ENCODE assay signal across 11 cellular contexts in the genomic region with DNA sequence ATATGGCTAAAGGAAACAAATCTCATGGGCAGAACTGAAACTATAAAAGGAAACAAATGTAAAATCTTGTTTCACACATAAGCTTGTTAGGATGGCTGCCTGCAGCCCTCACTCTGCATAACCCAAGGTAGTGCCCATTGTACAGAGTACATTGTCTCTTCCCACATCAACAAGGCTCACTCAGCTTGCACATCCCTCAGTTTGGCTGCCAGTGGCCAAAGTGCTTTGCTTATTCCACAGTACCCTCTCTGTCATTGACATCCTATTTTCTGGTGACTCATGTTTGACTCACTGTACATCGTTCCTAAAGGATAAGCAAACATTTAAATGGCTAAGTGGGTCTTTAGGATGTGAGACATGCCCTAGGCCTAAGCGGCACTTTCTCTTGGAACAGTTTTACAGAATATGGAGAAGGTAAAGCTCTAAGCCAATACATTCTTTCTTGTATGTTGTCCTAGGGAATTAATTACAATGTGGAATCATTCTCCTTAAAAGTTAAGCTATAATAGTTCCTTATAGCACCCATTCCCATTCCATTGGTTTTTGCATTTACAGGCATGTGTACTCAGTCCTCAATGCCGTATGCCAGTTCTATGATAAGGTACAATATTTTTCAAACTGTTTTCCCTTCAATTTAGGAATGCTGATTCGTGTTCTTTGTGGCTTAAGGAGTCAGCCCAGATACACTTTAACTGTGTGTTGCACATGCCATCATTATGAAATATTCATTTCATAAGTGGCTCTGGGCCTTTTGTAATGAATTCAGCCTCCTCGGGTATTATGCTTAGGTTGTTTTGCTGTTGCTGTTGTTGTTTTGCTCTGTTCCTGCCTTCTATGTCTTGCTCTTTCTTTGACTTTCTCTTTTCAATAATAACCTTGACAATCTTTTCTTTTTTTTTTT. TPM values are rescaled to one million over a fixed set of nuclear protein-coding genes. Genes with fewer than 3 reads are reported as not detected.
DNase-seq lines count a peak whose midpoint lies in the region; ATAC-seq and TF ChIP-seq lines count a peak whose summit lies in the region.
"Had no signal": no experiment of that assay in that cellular context is flagged by ENCODE, and none has a peak within 500 bp of the region (broad histone marks: within the 10 kb centered on the region; RNA-seq: fewer than 3 reads in every experiment).

No MANE protein-coding gene starts in this region.

- peaks cover 0 to 9% of the 10 kb centered on the region in 2 donors for H3K4me1 ChIP-seq in left lung

- peaks cover 2% of the 10 kb centered on the region; the same call in 1 of the 2 replicates for H3K27me3 Mint-ChIP-seq in HFFc6 (ENCODE audit: insufficient read depth)
- H3K27me3 Mint-ChIP-seq: activated B cell treated with CpG ODN at 0.5 μM for 24 hours; activated T-helper 17 cell treated with anti-CD3 and anti-CD28 coated beads, Interleukin-2, amount 50 U/mL, for 72 hours; progenitor cell of endocrine pancreas had no signal

- H3K36me3 Mint-ChIP-seq in HFFc6 (ENCODE audit: low read depth): no peaks in the 10 kb centered on the region

- H3K4me3 Mint-ChIP-seq in HFFc6: no peak overlapping the region
- H3K4me3 Mint-ChIP-seq: activated B cell treated with CpG ODN at 0.5 μM for 24 hours; activated T-helper 17 cell treated with anti-CD3 and anti-CD28 coated beads, Interleukin-2, amount 50 U/mL, for 72 hours had no signal

- H3K36me3 ChIP-seq in left lung: no peaks in the 10 kb centered on the region

- TF ChIP-seq CTCF in HFFc6 (IDR thresholded peaks at IDR 0.05) (no peak), left lung (IDR thresholded peaks at IDR 0.05) (no peak)

- intact Hi-C loops in left lung (cut with DNase I): no loop called here

- H3K9me3 Mint-ChIP-seq in HFFc6: no peaks in the 10 kb centered on the region; the same call in 1 of the 2 replicates
- H3K9me3 Mint-ChIP-seq: activated B cell treated with CpG ODN at 0.5 μM for 24 hours; activated T-helper 17 cell treated with anti-CD3 and anti-CD28 coated beads, Interleukin-2, amount 50 U/mL, for 72 hours had no signal

- ATAC-seq in left lung: peak; percentile 79
- ATAC-seq in HG02678 (IDR thresholded peaks at IDR 0.05; ENCODE audit: unreplicated experiment): no peak
- ATAC-seq: activated T-helper 17 cell treated with anti-CD3 and anti-CD28 coated beads, Interleukin-2, amount 50 U/mL, for 72 hours had no signal

- no peaks in the 10 kb centered on the region for H3K27me3 ChIP-seq in left lung

- H3K4me3 ChIP-seq in left lung: no peak overlapping the region

- H3K27ac ChIP-seq in left lung: no peak overlapping the region

- H3K4me1 Mint-ChIP-seq in HFFc6 (ENCODE audit: low read depth): 0 out of 2 replicates have a peak, but pooled peaks cover 10% of the 10 kb centered on the region

- no peak overlapping the region for H3K27ac Mint-ChIP-seq in HFFc6
- H3K27ac Mint-ChIP-seq: activated B cell treated with CpG ODN at 0.5 μM for 24 hours; activated T-helper 17 cell treated with anti-CD3 and anti-CD28 coated beads, Interleukin-2, amount 50 U/mL, for 72 hours; progenitor cell of endocrine pancreas had no signal

- peak; percentile 76 for DNase-seq in COLO829 (ENCODE audit: low spot score)
- peak; percentile 17 for DNase-seq in HFFc6
- DNase-seq in amniotic stem cell (lab: John Stamatoyannopoulos, UW): peak; percentile 26
- no peak for DNase-seq in left lung
- DNase-seq in NCI-H1048 (lab: John Stamatoyannopoulos, UW): no peak
- DNase-seq in D341Med (ENCODE audit: low spot score): no peak
- no peak for DNase-seq in medulla oblongata (ENCODE audit: extremely low spot score)
- DNase-seq: activated B cell treated with CpG ODN at 0.5 μM for 24 hours had no signal

- no peaks in the 10 kb centered on the region for H3K9me3 ChIP-seq in left lung

RNA-seq across cellular contexts. Expression of a gene that starts 5.5 kb away (rescaled TPM):
- total RNA-seq in HFFc6 (2021; fragmentation: NEBNext Ultra II Directional; extraction: Animal tissue kit (Norgen Biotek cat#: 25700)): not detected
- total RNA-seq in left lung: 1 to 10 TPM; 6.1 to 7.4 TPM

Comparison
In these comparisons a context has a peak if more than half of its experiments do, and no peak if none do; other contexts are left out.
1. DNase-seq: peak in COLO829 (single experiment), HFFc6 (single experiment) and amniotic stem cell (single experiment); none in left lung (0 of 2), NCI-H1048 (single experiment), D341Med (single experiment) and medulla oblongata (single experiment).
2. RNA of a gene that starts 5.5 kb away (total RNA-seq): 6.1 to 7.4 TPM in left lung; not detected in HFFc6; every median in the first group is over 4 times any median in the second.